Comparison of ENCODE assay signal across 2 cellular contexts in genomic region chr5:172451771-172452197, GRCh38.
TF ChIP-seq lines count a peak whose summit lies in the region.

No MANE protein-coding gene starts in this region.

TF ChIP-seq in H1, 55 proteins besides CTCF, POLR2A, EP300 and RAD21 (continued from another document):
- TF ChIP-seq ATF2 (IDR thresholded peaks at IDR 0.05; ENCODE audit: low read length) (no peak), CHD1 (IDR thresholded peaks at IDR 0.05; ENCODE audit: low read depth, low read length) (no peak), SP1 (IDR thresholded peaks at IDR 0.05; ENCODE audit: low read depth, low read length) (no peak), NRF1 (IDR thresholded peaks at IDR 0.05; ENCODE audit: low read depth, low read length) (no peak), SIX5 (IDR thresholded peaks at IDR 0.05; ENCODE audit: low read depth, low read length) (no peak), E2F6 (IDR thresholded peaks at IDR 0.05) (no peak), KDM4A (IDR thresholded peaks at IDR 0.05; ENCODE audit: low read depth, low read length, severe bottlenecking) (no peak)
TF ChIP-seq in H1: peak in this region for 0.

TF ChIP-seq in neural cell, 6 proteins besides CTCF, POLR2A, EP300 and RAD21 (continued from another document):
- TF ChIP-seq REST (IDR thresholded peaks at IDR 0.05; ENCODE audit: borderline replicate concordance) (no peak), POLR2AphosphoS5 (IDR thresholded peaks at IDR 0.05) (no peak)
